Comparison of ENCODE assay signal across 16 cellular contexts in genomic region chr11:69167130-69167915, GRCh38. TPM values are rescaled to one million over a fixed set of nuclear protein-coding genes. Genes with fewer than 3 reads are reported as not detected.
A peak's percentile ranks its signal among the peaks of the same experiment; 100 is the strongest.
DNase-seq lines count a peak whose midpoint lies in the region; ATAC-seq, FAIRE-seq and TF ChIP-seq lines count a peak whose summit lies in the region.
"Had no signal": no experiment of that assay in that cellular context is flagged by ENCODE, and none has a peak within 500 bp of the region (broad histone marks: within the 10 kb centered on the region; RNA-seq: fewer than 3 reads in every experiment).

No MANE protein-coding gene starts in this region.

- H3K4me1 ChIP-seq in mammary epithelial cell (ENCODE audit: insufficient read depth, low read length) = peaks cover 24% of the 10 kb centered on the region
- peaks cover 11% of the 10 kb centered on the region for H3K4me1 ChIP-seq in Loucy (ENCODE audit: insufficient read depth, low read length, poor library complexity, severe bottlenecking)
- peaks cover 6 to 7% of the 10 kb centered on the region in 2 experiments; a peak in 3 of 5 replicates for H3K4me1 ChIP-seq in K562 (replicated peaks in 1 of 2; ENCODE audit: control insufficient read depth in 2 of 2, insufficient read depth in 2 of 2, low read length in 2 of 2)
- no peaks in the 10 kb centered on the region for H3K4me1 ChIP-seq in uterus

- H3K9me1 ChIP-seq in K562 (ENCODE audit: control insufficient read depth, insufficient read depth, low read length) = no peaks in the 10 kb centered on the region

- no peaks in the 10 kb centered on the region for H3K9me2 ChIP-seq in Loucy (replicated peaks; ENCODE audit: low read depth, low read length)

- no peak for TF ChIP-seq RAD21 in K562 (CRISPR knock-in tag; conservative IDR thresholded peaks at IDR 0.05 in 1 of 2, IDR thresholded peaks at IDR 0.05 in 1 of 2)

- CTCF ChIA-PET in MCF 10A (lab: Yijun Ruan, JAX) (interaction anchor here (0.7 kb wide), 1 partner anchor 11 kb away, joined by 3 read pairs; no protein-coding TSS in a partner anchor), mammary epithelial cell (lab: Charles Lee; ENCODE audit: low non-redundant PET) (no interaction called here), K562 (lab: Yijun Ruan, JAX; ENCODE audit: low intra/inter-chr PET ratio) (no interaction called here)
- CTCF ChIA-PET in activated CD4-positive, alpha-beta memory T cell treated with anti-CD3 and anti-CD28 coated beads for 36 hours (lab: Charles Lee) = no interaction called here

- 96% methylated on average over 9 of the region's 10 CpGs for WGBS in mammary epithelial cell (ENCODE audit: low coverage, missing lambda C conversion rate)
- 5% methylated on average over 10 of the region's 10 CpGs for WGBS in K562 (ENCODE audit: insufficient coverage, low coverage, missing lambda C conversion rate)

- H3K27ac ChIP-seq in mammary epithelial cell (ENCODE audit: insufficient read depth, low read depth, low read length) = no peak overlapping the region
- H3K27ac ChIP-seq in K562 (ENCODE audit: extremely low read depth, low read depth, low read length) = no peak overlapping the region
- H3K27ac ChIP-seq in uterus = peak overlapping the region; percentile 46 to 48
- H3K27ac ChIP-seq: brain microvascular endothelial cell, ovary had no signal

- H3K4me1 Mint-ChIP-seq in MCF 10A (ENCODE audit: insufficient read depth, unreplicated experiment) = peaks cover 25% of the 10 kb centered on the region
- H3K4me1 Mint-ChIP-seq in naive thymus-derived CD8-positive, alpha-beta T cell = peaks cover 5 to 6% (median 5%) of the 10 kb centered on the region in 4 donors
- H3K4me1 Mint-ChIP-seq in activated CD4-positive, alpha-beta memory T cell treated with anti-CD3 and anti-CD28 coated beads for 36 hours (ENCODE audit: low read depth) = peaks cover 10% of the 10 kb centered on the region

- TF ChIP-seq EP300 in K562 (IDR thresholded peaks at IDR 0.05; ENCODE audit: low read length) = no peak

- in situ Hi-C loops in mammary epithelial cell (cut with MboI; ENCODE audit: low sequenced_read_pairs in 2 of 2) (no loop called here), K562 (cut with MboI) (no loop called here)

- no peaks in the 10 kb centered on the region for H3K9me3 ChIP-seq in mammary epithelial cell (replicated peaks; ENCODE audit: insufficient read depth, low read length)
- H3K9me3 ChIP-seq in Loucy (ENCODE audit: insufficient read depth, low read depth, low read length) = no peaks in the 10 kb centered on the region
- no peaks in the 10 kb centered on the region for H3K9me3 ChIP-seq in K562 (replicated peaks; ENCODE audit: control insufficient read depth, insufficient read depth, low read depth, low read length)
- no peaks in the 10 kb centered on the region for H3K9me3 ChIP-seq in uterus
- H3K9me3 ChIP-seq: mucosa of descending colon, ovary had no signal

- no peaks in the 10 kb centered on the region for H4K20me1 ChIP-seq in mammary epithelial cell (ENCODE audit: insufficient read depth, low read length)
- H4K20me1 ChIP-seq in Loucy (ENCODE audit: insufficient read depth, low read length, poor library complexity, severe bottlenecking) = no peaks in the 10 kb centered on the region
- no peaks in the 10 kb centered on the region for H4K20me1 ChIP-seq in K562 (replicated peaks; ENCODE audit: control insufficient read depth, insufficient read depth, low read length)

- ATAC-seq in K562 = no peak
- no peak for ATAC-seq in naive thymus-derived CD8-positive, alpha-beta T cell

- intact Hi-C loops in MCF 10A (cut with micrococcal nuclease) (no loop called here), mammary epithelial cell (cut with micrococcal nuclease) (no loop called here), K562 (cut with micrococcal nuclease) (no loop called here), uterus (cut with DNase I; ENCODE audit: low total_unique reads) (no loop called here)
- intact Hi-C loops in activated CD4-positive, alpha-beta memory T cell treated with anti-CD3 and anti-CD28 coated beads for 36 hours (cut with micrococcal nuclease) = no loop called here

- H3K4me3 Mint-ChIP-seq in MCF 10A (ENCODE audit: unreplicated experiment) = no peak overlapping the region
- no peak overlapping the region for H3K4me3 Mint-ChIP-seq in naive thymus-derived CD8-positive, alpha-beta T cell
- H3K4me3 Mint-ChIP-seq in activated CD4-positive, alpha-beta memory T cell treated with anti-CD3 and anti-CD28 coated beads for 36 hours = no peak overlapping the region
- H3K4me3 Mint-ChIP-seq: CD8-positive, alpha-beta memory T cell had no signal

- FAIRE-seq in K562 (lab: Jason Lieb, UNC) = no peak
- FAIRE-seq: HepG2, TTC549 had no signal

- POLR2A ChIA-PET in MCF 10A (lab: Yijun Ruan, JAX) (no interaction called here), K562 (lab: Yijun Ruan, JAX) (no interaction called here)
- POLR2A ChIA-PET in naive thymus-derived CD8-positive, alpha-beta T cell (lab: Charles Lee) = no interaction called here
- POLR2A ChIA-PET in activated CD4-positive, alpha-beta memory T cell treated with anti-CD3 and anti-CD28 coated beads for 36 hours (lab: Charles Lee) = no interaction called here

- no peaks in the 10 kb centered on the region for H3K27me3 Mint-ChIP-seq in MCF 10A (ENCODE audit: insufficient read depth, unreplicated experiment)
- H3K27me3 Mint-ChIP-seq in naive thymus-derived CD8-positive, alpha-beta T cell = peaks cover 0 to 12% (median 3%) of the 10 kb centered on the region in 5 donors
- peaks cover 5% of the 10 kb centered on the region for H3K27me3 Mint-ChIP-seq in activated CD4-positive, alpha-beta memory T cell treated with anti-CD3 and anti-CD28 coated beads for 36 hours

- TF ChIP-seq POLR2A in K562 (conservative IDR thresholded peaks at IDR 0.05) (no peak), uterus (IDR thresholded peaks at IDR 0.05) (no peak)

- H3K27me3 ChIP-seq in mammary epithelial cell (ENCODE audit: insufficient read depth, low read length) = no peaks in the 10 kb centered on the region
- H3K27me3 ChIP-seq in Loucy (ENCODE audit: insufficient read depth, low read length, poor library complexity, severe bottlenecking) = no peaks in the 10 kb centered on the region
- H3K27me3 ChIP-seq in K562 (ENCODE audit: control insufficient read depth in 2 of 2, insufficient read depth in 2 of 2, low read length in 2 of 2) = peaks cover 2 to 37% of the 10 kb centered on the region in 2 experiments; a peak in 3 of 5 replicates
- H3K27me3 ChIP-seq in uterus = no peaks in the 10 kb centered on the region
- H3K27me3 ChIP-seq: brain microvascular endothelial cell, ovary had no signal

- H3K79me2 ChIP-seq in mammary epithelial cell (ENCODE audit: insufficient read depth, low read length) (no peaks in the 10 kb centered on the region), Loucy (ENCODE audit: insufficient read depth, low read length) (no peaks in the 10 kb centered on the region), K562 (ENCODE audit: control insufficient read depth, insufficient read depth, low read length) (no peaks in the 10 kb centered on the region)

- no peak overlapping the region for H3K4me3 ChIP-seq in mammary epithelial cell (replicated peaks in 1 of 3; ENCODE audit: insufficient read depth in 1 of 3, low read depth in 2 of 3, low read length in 3 of 3)
- H3K4me3 ChIP-seq in Loucy (ENCODE audit: low read length, poor library complexity, severe bottlenecking) = peak overlapping the region; percentile 7
- H3K4me3 ChIP-seq in K562 = no peak overlapping the region
- no peak overlapping the region for H3K4me3 ChIP-seq in uterus
- H3K4me3 ChIP-seq: mucosa of descending colon, ovary had no signal

- no peaks in the 10 kb centered on the region for H3K36me3 ChIP-seq in mammary epithelial cell (ENCODE audit: insufficient read depth, low read length)
- H3K36me3 ChIP-seq in Loucy (ENCODE audit: insufficient read depth, low read length) = no peaks in the 10 kb centered on the region
- H3K36me3 ChIP-seq in K562 (ENCODE audit: control insufficient read depth, insufficient read depth, low read length) = no peaks in the 10 kb centered on the region
- H3K36me3 ChIP-seq in uterus = no peaks in the 10 kb centered on the region
- H3K36me3 ChIP-seq: brain microvascular endothelial cell, ovary had no signal

- no peak for DNase-seq in MCF 10A (ENCODE audit: unreplicated experiment)
- DNase-seq in mammary epithelial cell = no peak
- DNase-seq in K562 (ENCODE audit: extremely low read depth in 1 of 4, low spot score in 3 of 4) = no peak
- DNase-seq in uterus = no peak
- no peak for DNase-seq in naive thymus-derived CD8-positive, alpha-beta T cell
- DNase-seq in NCI-H2081 treated with DMSO at 0.1 percent for 48 hours (lab: John Stamatoyannopoulos, UW) = no peak
- no peak for DNase-seq in activated CD4-positive, alpha-beta memory T cell treated with anti-CD3 and anti-CD28 coated beads for 36 hours
- DNase-seq: mucosa of descending colon, NCI-H1048, ovary had no signal

- H3F3A ChIP-seq in Loucy (ENCODE audit: low read depth) = no peaks in the 10 kb centered on the region

- BruUV-seq in MCF 10A (replicated peaks; lab: Mats Ljungman, UMichigan) (no TSS peak), mammary epithelial cell (replicated peaks; lab: Mats Ljungman, UMichigan) (no TSS peak), K562 (replicated peaks; lab: Mats Ljungman, UMichigan) (no TSS peak)

- H3K27ac Mint-ChIP-seq in MCF 10A (ENCODE audit: low read depth, unreplicated experiment) = peak overlapping the region; percentile 60
- peak overlapping the region in 2 of 10 donors; percentile 11 to 62 for H3K27ac Mint-ChIP-seq in naive thymus-derived CD8-positive, alpha-beta T cell
- H3K27ac Mint-ChIP-seq in activated CD4-positive, alpha-beta memory T cell treated with anti-CD3 and anti-CD28 coated beads for 36 hours = no peak overlapping the region
- H3K27ac Mint-ChIP-seq: CD8-positive, alpha-beta memory T cell had no signal

- dilution Hi-C loops in mammary epithelial cell (cut with HindIII; ENCODE audit: low sequenced_read_pairs) = no loop called here

- no peaks in the 10 kb centered on the region for H3K36me3 Mint-ChIP-seq in MCF 10A (ENCODE audit: insufficient read depth, unreplicated experiment)
- peaks cover 0 to 16% (median 3%) of the 10 kb centered on the region in 3 donors for H3K36me3 Mint-ChIP-seq in naive thymus-derived CD8-positive, alpha-beta T cell
- H3K36me3 Mint-ChIP-seq in activated CD4-positive, alpha-beta memory T cell treated with anti-CD3 and anti-CD28 coated beads for 36 hours = no peaks in the 10 kb centered on the region
- H3K36me3 Mint-ChIP-seq: CD8-positive, alpha-beta memory T cell had no signal

- H3K9me3 Mint-ChIP-seq in MCF 10A (ENCODE audit: unreplicated experiment) = peaks cover 4% of the 10 kb centered on the region
- H3K9me3 Mint-ChIP-seq in naive thymus-derived CD8-positive, alpha-beta T cell = peaks cover 0 to 21% (median 8%) of the 10 kb centered on the region in 9 donors
- peaks cover 11% of the 10 kb centered on the region for H3K9me3 Mint-ChIP-seq in activated CD4-positive, alpha-beta memory T cell treated with anti-CD3 and anti-CD28 coated beads for 36 hours

- H3K9ac ChIP-seq in mammary epithelial cell (ENCODE audit: insufficient read depth, low read length) (no peak overlapping the region), Loucy (ENCODE audit: low read depth, low read length, poor library complexity, severe bottlenecking) (no peak overlapping the region), K562 (ENCODE audit: insufficient read depth in 1 of 2, low read depth in 2 of 2, low read length in 2 of 2) (no peak overlapping the region)

- H3K4me2 ChIP-seq in mammary epithelial cell (ENCODE audit: insufficient read depth, low read depth, low read length) = no peak overlapping the region
- peak overlapping the region; percentile 54 for H3K4me2 ChIP-seq in Loucy (ENCODE audit: low read depth, low read length, poor library complexity, severe bottlenecking)
- no peak overlapping the region for H3K4me2 ChIP-seq in K562 (ENCODE audit: insufficient read depth, low read length)

- no peak overlapping the region for H2AFZ ChIP-seq in mammary epithelial cell (ENCODE audit: low read depth, low read length)
- no peak overlapping the region for H2AFZ ChIP-seq in Loucy (ENCODE audit: low read length)
- no peak overlapping the region for H2AFZ ChIP-seq in K562 (ENCODE audit: low read depth, low read length)

- no peak for TF ChIP-seq CTCF in MCF 10A (IDR thresholded peaks at IDR 0.05; ENCODE audit: unreplicated experiment)
- TF ChIP-seq CTCF in mammary epithelial cell (conservative IDR thresholded peaks at IDR 0.05 in 1 of 2, IDR thresholded peaks at IDR 0.05 in 1 of 2; ENCODE audit: extremely low read depth in 1 of 2, insufficient read depth in 1 of 2, low read depth in 1 of 2, low read length in 2 of 2) = no peak
- no peak for TF ChIP-seq CTCF in Loucy (conservative IDR thresholded peaks at IDR 0.05; ENCODE audit: low read length)
- TF ChIP-seq CTCF in K562 (IDR thresholded peaks at IDR 0.05 in 2 of 3, conservative IDR thresholded peaks at IDR 0.05 in 1 of 3; ENCODE audit: insufficient read depth in 2 of 3, low read depth in 1 of 3, low read length in 3 of 3) = no peak
- TF ChIP-seq CTCF in uterus (IDR thresholded peaks at IDR 0.05) = no peak

RNA-seq across cellular contexts. Expression of gene SMIM38, which starts 11.6 kb away (rescaled TPM):
- not detected in 2 replicates for total RNA-seq in MCF 10A (2022)
- under 1 TPM in 1 of 2 donors, not detected in 1; 0.50 TPM for total RNA-seq in mammary epithelial cell
- not detected for polyA plus RNA-seq in mammary epithelial cell
- polyA minus RNA-seq in mammary epithelial cell = not detected
- total RNA-seq in K562 (2011; cell fraction: chromatin; rRNA removed; ENCODE audit: low replicate concordance) = 4.9 and 7.8 TPM in 2 replicates
- total RNA-seq in K562 (2011; cell fraction: nucleolus; rRNA removed) = 5.0 and 7.9 TPM in 2 replicates
- 4.7 and 5.7 TPM in 2 replicates for total RNA-seq in K562 (2011; cell fraction: nucleoplasm; rRNA removed)
- 0.33 and 1.2 TPM in 2 replicates for total RNA-seq in K562 (2014; rRNA removed)
- 0.06 and 0.15 TPM in 2 replicates for total RNA-seq in K562 (2014; rRNA removed; fragmentation: Illumina TruSeq; extraction: Trizol)
- 0.11 and 0.14 TPM in 2 replicates for total RNA-seq in K562 (2015; rRNA removed; fragmentation: Illumina TruSeq; extraction: Trizol)
- total RNA-seq in K562 (2021) = 0.27 and 0.38 TPM in 2 replicates
- 0.34 and 0.99 TPM in 2 replicates for polyA plus RNA-seq in K562 (2011; rRNA removed)
- 0.35 and 0.67 TPM in 2 replicates for polyA plus RNA-seq in K562 (2011; cell fraction: cytosol; rRNA removed)
- polyA plus RNA-seq in K562 (2011; cell fraction: nucleus; rRNA removed) = 1.3 and 4.0 TPM in 2 replicates
- polyA plus RNA-seq in K562 (2012) = 0.12 and 0.68 TPM in 2 replicates
- polyA plus RNA-seq in K562 (2014; fragmentation: Illumina TruSeq; extraction: Trizol) = 0.21 TPM in 2 replicates
- not detected for polyA plus RNA-seq in K562 (2014; fragmentation: Nextera tagmentation; extraction: Ambion mirVana)
- polyA plus RNA-seq in K562 (2014; rRNA removed) = 0.07 and 0.36 TPM in 2 replicates
- polyA minus RNA-seq in K562 (2011; rRNA and poly(A)+ RNA removed) = 0.24 and 1.5 TPM in 2 replicates
- polyA minus RNA-seq in K562 (2011; cell fraction: cytosol; rRNA and poly(A)+ RNA removed) = 1.7 and 1.9 TPM in 2 replicates
- polyA minus RNA-seq in K562 (2011; cell fraction: nucleus; rRNA and poly(A)+ RNA removed) = 1.1 and 1.3 TPM in 2 replicates
- total RNA-seq in uterus = 1 to 10 TPM in 2 of 4 donors, under 1 TPM in 2; 0.29 to 7.5 (median 1.7) TPM
- under 1 TPM; 0.36 to 0.49 TPM for total RNA-seq in naive thymus-derived CD8-positive, alpha-beta T cell
- under 1 TPM in 1 of 3 donors, not detected in 2; 0.11 TPM for polyA plus RNA-seq in naive thymus-derived CD8-positive, alpha-beta T cell
- 1 to 10 TPM; 1.5 to 1.8 TPM for total RNA-seq in activated CD4-positive, alpha-beta memory T cell treated with anti-CD3 and anti-CD28 coated beads for 36 hours
- total RNA-seq: kidney epithelial cell had no signal
- polyA plus RNA-seq: CD8-positive, alpha-beta memory T cell had no signal

Comparison
In these comparisons a context has a peak if more than half of its experiments do, and no peak if none do; other contexts are left out.
1. H3K27ac ChIP-seq: peak in uterus (2 of 2); none in mammary epithelial cell (single experiment) and K562 (single experiment).